7 cellular contexts compared by ENCODE assay signal in genomic region chr3:35908366-35909232, GRCh38.
A peak's percentile ranks its signal among the peaks of the same experiment; 100 is the strongest.
DNase-seq lines count a peak whose midpoint lies in the region; ATAC-seq, FAIRE-seq and TF ChIP-seq lines count a peak whose summit lies in the region.

No MANE protein-coding gene starts in this region.

- no peaks in the 10 kb centered on the region for H3K9me2 ChIP-seq in Loucy (replicated peaks; ENCODE audit: low read depth, low read length)

- no peaks in the 10 kb centered on the region for H3K36me3 ChIP-seq in Loucy (ENCODE audit: insufficient read depth, low read length)
- no peaks in the 10 kb centered on the region for H3K36me3 ChIP-seq in GM12878 (ENCODE audit: control insufficient read depth in 2 of 2, insufficient read depth in 2 of 2, low read length in 1 of 2)

- TF ChIP-seq EP300 in GM12878 (IDR thresholded peaks at IDR 0.05; ENCODE audit: borderline replicate concordance in 1 of 2, control insufficient read depth in 1 of 2, low read depth in 2 of 2, low read length in 2 of 2), result no peak

- intact Hi-C loops in GM12878 (cut with micrococcal nuclease; ENCODE audit: unreplicated experiment), result no loop called here

- no peak for TF ChIP-seq POLR2A in GM12878 (IDR thresholded peaks at IDR 0.05; ENCODE audit: low read depth, low read length)

- peak; percentile 82 for FAIRE-seq in GM12878 (lab: Jason Lieb, UNC)

- in situ Hi-C loops in GM12878 (cut with MboI), result no loop called here

- H3K4me3 ChIP-seq in GM12865 (ENCODE audit: low read depth, low read length), result no peak overlapping the region
- no peak overlapping the region for H3K4me3 ChIP-seq in Loucy (ENCODE audit: low read length, poor library complexity, severe bottlenecking)
- H3K4me3 ChIP-seq in GM12878, result no peak overlapping the region

- H3K4me1 ChIP-seq in Loucy (ENCODE audit: insufficient read depth, low read length, poor library complexity, severe bottlenecking) (no peaks in the 10 kb centered on the region), GM12878 (ENCODE audit: control insufficient read depth, insufficient read depth, low read length) (no peaks in the 10 kb centered on the region)

- POLR2A ChIA-PET in GM12878 (lab: Charles Lee), result no interaction called here

- WGBS in GM12878 (ENCODE audit: insufficient coverage, insufficient replicate concordance, low lambda C conversion rate, missing lambda C conversion rate), result 27% methylated on average over 9 of the region's 9 CpGs

- DNase-seq in GM12865 (ENCODE audit: low read depth) (peak; percentile 76), SK-N-DZ (ENCODE audit: low spot score) (peak; percentile 85), GM12878 (ENCODE audit: low read depth, low spot score) (peak; percentile 9), iPS-NIHi11 (ENCODE audit: low spot score) (peak; percentile 72)
- peak; percentile 63 for DNase-seq in stimulated activated CD4-positive, alpha-beta T cell treated with anti-CD3 and anti-CD28 coated beads, Interleukin-15, amount 100 ng/mL, for 24 hours

- no peaks in the 10 kb centered on the region for H3F3A ChIP-seq in Loucy (ENCODE audit: low read depth)

- SMC1A ChIA-PET in GM12878 (lab: Charles Lee; ENCODE audit: uncharacterized antibody, unreplicated experiment), result interaction anchor here (0.7 to 1.7 kb wide), 13 partner anchors 9 to 1929 kb away, joined by 3 to 10 read pairs (median 3); no protein-coding TSS in a partner anchor

- no peak overlapping the region for H3K4me2 ChIP-seq in Loucy (ENCODE audit: low read depth, low read length, poor library complexity, severe bottlenecking)
- no peak overlapping the region for H3K4me2 ChIP-seq in GM12878 (ENCODE audit: control insufficient read depth, insufficient read depth)

- H3K27ac ChIP-seq in GM12878 (ENCODE audit: control insufficient read depth, insufficient read depth), result no peak overlapping the region

- TF ChIP-seq CTCF in GM12865 (IDR thresholded peaks at IDR 0.05; ENCODE audit: insufficient read depth, low read depth, low read length, missing control alignments), result peak; percentile 65
- TF ChIP-seq CTCF in Loucy (conservative IDR thresholded peaks at IDR 0.05; ENCODE audit: low read length), result peak; percentile 87
- TF ChIP-seq CTCF in GM12878 (IDR thresholded peaks at IDR 0.05 in 2 of 3, conservative IDR thresholded peaks at IDR 0.05 in 1 of 3; ENCODE audit: control insufficient read depth in 2 of 3, extremely low read depth in 1 of 3, insufficient read depth in 1 of 3, low read depth in 3 of 3, low read length in 3 of 3), result peak; percentile 58 to 67 (median 60)

- peak; percentile 72 for ATAC-seq in GM21825 (IDR thresholded peaks at IDR 0.05; ENCODE audit: unreplicated experiment)
- ATAC-seq in GM12878, result peak; percentile 90

- H4K20me1 ChIP-seq in Loucy (ENCODE audit: insufficient read depth, low read length, poor library complexity, severe bottlenecking) (no peaks in the 10 kb centered on the region), GM12878 (ENCODE audit: control insufficient read depth, insufficient read depth) (no peaks in the 10 kb centered on the region)

- TF ChIP-seq RAD21 in GM12878 (IDR thresholded peaks at IDR 0.05; ENCODE audit: insufficient read depth, low read depth, low read length), result peak; percentile 69

- H3K79me2 ChIP-seq in Loucy (ENCODE audit: insufficient read depth, low read length) (no peaks in the 10 kb centered on the region), GM12878 (ENCODE audit: control insufficient read depth, insufficient read depth, low read length) (no peaks in the 10 kb centered on the region)

- H2AFZ ChIP-seq in Loucy (ENCODE audit: low read length), result peak overlapping the region; percentile 37; the same call in 1 of the 2 replicates
- H2AFZ ChIP-seq in GM12878 (ENCODE audit: control insufficient read depth, low read depth, low read length), result no peak overlapping the region

- RAD21 ChIA-PET in GM12878 (lab: Charles Lee; ENCODE audit: unreplicated experiment), result interaction anchor here (0.7 to 1.8 kb wide), 11 partner anchors 10 to 1993 kb away, joined by 3 to 8 read pairs (median 3); no protein-coding TSS in a partner anchor

- H3K27me3 ChIP-seq in Loucy (ENCODE audit: insufficient read depth, low read length, poor library complexity, severe bottlenecking) (no peaks in the 10 kb centered on the region), GM12878 (replicated peaks in 1 of 2; ENCODE audit: control insufficient read depth in 2 of 2, insufficient read depth in 2 of 2, low read length in 1 of 2) (no peaks in the 10 kb centered on the region)

- CTCF ChIA-PET in GM12878 (lab: Yijun Ruan, JAX), result interaction anchor here (0.5 to 2.4 kb wide), 28 partner anchors 8 to 1993 kb away, joined by 3 to 17 read pairs (median 4); no protein-coding TSS in a partner anchor

- no peak overlapping the region for H3K9ac ChIP-seq in Loucy (ENCODE audit: low read depth, low read length, poor library complexity, severe bottlenecking)
- no peak overlapping the region for H3K9ac ChIP-seq in GM12878 (ENCODE audit: control insufficient read depth, insufficient read depth, low read length)

- no TSS peak for BruUV-seq in GM12878 (replicated peaks; lab: Mats Ljungman, UMichigan)

- no peaks in the 10 kb centered on the region for H3K9me3 ChIP-seq in Loucy (ENCODE audit: insufficient read depth, low read depth, low read length)
- H3K9me3 ChIP-seq in GM12878 (replicated peaks; ENCODE audit: control insufficient read depth, insufficient read depth, low read length), result no peaks in the 10 kb centered on the region

TF ChIP-seq in GM12878, 131 proteins besides CTCF, POLR2A, EP300 and RAD21 (continues in another document):
- peak; percentile 54 for TF ChIP-seq PKNOX1 (IDR thresholded peaks at IDR 0.05)
- no peak for TF ChIP-seq BCL3 (IDR thresholded peaks at IDR 0.05; ENCODE audit: borderline replicate concordance, insufficient read depth, low read depth, low read length, poor library complexity, severe bottlenecking)
- TF ChIP-seq IRF5 (IDR thresholded peaks at IDR 0.05; ENCODE audit: borderline replicate concordance), result no peak
- no peak for TF ChIP-seq PRDM15 (CRISPR knock-in tag; IDR thresholded peaks at IDR 0.05)
- no peak for TF ChIP-seq HDAC6 (IDR thresholded peaks at IDR 0.05; ENCODE audit: unreplicated experiment)
- TF ChIP-seq KAT2A (conservative IDR thresholded peaks at IDR 0.05; ENCODE audit: control insufficient read depth, low read depth, low read length), result no peak
- TF ChIP-seq RELA (IDR thresholded peaks at IDR 0.05; ENCODE audit: borderline replicate concordance, partially characterized antibody), result peak; percentile 31
- TF ChIP-seq SRF (IDR thresholded peaks at IDR 0.05; ENCODE audit: low read depth in 2 of 2, low read length in 2 of 2), result no peak
- no peak for TF ChIP-seq ZSCAN29 (IDR thresholded peaks at IDR 0.05)

Comparison
In these comparisons a context has a peak if more than half of its experiments do, and no peak if none do; other contexts are left out.
1. DNase-seq: peak in every context shown above with its lines; median percentile 85 in SK-N-DZ; 76 in GM12865; 72 in iPS-NIHi11; 63 in stimulated activated CD4-positive, alpha-beta T cell treated with anti-CD3 and anti-CD28 coated beads, Interleukin-15, amount 100 ng/mL, for 24 hours; 9 in GM12878.